Comparison of ENCODE assay signal across 8 cellular contexts in genomic region chr1:89994805-89995594, GRCh38. TPM values are rescaled to one million over a fixed set of nuclear protein-coding genes. Genes with fewer than 3 reads are reported as not detected.
DNase-seq lines count a peak whose midpoint lies in the region; ATAC-seq, FAIRE-seq and TF ChIP-seq lines count a peak whose summit lies in the region.

Gene ZNF326 (plus strand): TSS chr1:89995110. CDS start chr1:89995258, 148 bp downstream.

- POLR2A ChIA-PET in endothelial cell of umbilical vein (lab: Charles Lee) = interaction anchor here (1.0 kb wide), 1 partner anchor 232 kb away, joined by 3 read pairs; no protein-coding TSS in a partner anchor

- H4K20me1 ChIP-seq in OCI-LY1 (ENCODE audit: insufficient read depth, low read length) (no peaks in the 10 kb centered on the region), endothelial cell of umbilical vein (replicated peaks; ENCODE audit: control insufficient read depth, extremely low read depth, insufficient read depth, low read length) (no peaks in the 10 kb centered on the region)

- 0 out of 2 replicates have a peak, but pooled peaks cover 4% of the 10 kb centered on the region for H3F3A ChIP-seq in OCI-LY1 (ENCODE audit: insufficient read depth, low read length)

- dilution Hi-C loops in endothelial cell of umbilical vein (cut with MboI; ENCODE audit: extremely low pct_ligation_motif_present, low sequenced_read_pairs) = no loop called here

- H3K4me3 ChIP-seq in HUES6 (ENCODE audit: low read depth, low read length) = peak within 1 kb of the TSS; percentile 92
- peak within 1 kb of the TSS; percentile 82 for H3K4me3 ChIP-seq in OCI-LY1 (ENCODE audit: low read depth, low read length, poor library complexity, severe bottlenecking)
- peak within 1 kb of the TSS; percentile 89 to 99 (median 98) for H3K4me3 ChIP-seq in endothelial cell of umbilical vein (replicated peaks in 1 of 3; ENCODE audit: insufficient read depth in 1 of 3, low read depth in 1 of 3, low read length in 3 of 3)

- intact Hi-C loops in endothelial cell of umbilical vein (cut with micrococcal nuclease) = loop anchor here (2.0 to 5.0 kb wide), 5 partner anchors 152 to 473 kb away; partner anchors contain the start of genes LRRC8B and LRRC8D

- peaks cover 42% of the 10 kb centered on the region for H3K79me2 ChIP-seq in OCI-LY1 (ENCODE audit: insufficient read depth, low read length)
- peaks cover 50% of the 10 kb centered on the region for H3K79me2 ChIP-seq in endothelial cell of umbilical vein (ENCODE audit: control insufficient read depth, insufficient read depth, low read length)

- peak; percentile 7; the same call in 1 of the 2 replicates for TF ChIP-seq CTCF in OCI-LY1 (IDR thresholded peaks at IDR 0.05; ENCODE audit: low read length)
- no peak for TF ChIP-seq CTCF in endothelial cell of umbilical vein (IDR thresholded peaks at IDR 0.05; ENCODE audit: extremely low read depth in 1 of 2, insufficient read depth in 1 of 2, low read depth in 1 of 2, low read length in 2 of 2)

- H3K9me2 ChIP-seq in OCI-LY1 (ENCODE audit: low read depth, low read length) = no peaks in the 10 kb centered on the region

- H3K36me3 ChIP-seq in HUES6 (ENCODE audit: control insufficient read depth, insufficient read depth, low read length) = peaks cover 21% of the 10 kb centered on the region
- peaks cover 17% of the 10 kb centered on the region; the same call in 1 of the 2 replicates for H3K36me3 ChIP-seq in OCI-LY1 (ENCODE audit: insufficient read depth, low read length)
- H3K36me3 ChIP-seq in endothelial cell of umbilical vein (ENCODE audit: control insufficient read depth in 2 of 2, extremely low read depth in 1 of 2, insufficient read depth in 2 of 2, low read length in 2 of 2) = no peaks in the 10 kb centered on the region

- no TSS peak for BruUV-seq in endothelial cell of umbilical vein (replicated peaks; lab: Mats Ljungman, UMichigan)

- CTCF ChIA-PET in endothelial cell of umbilical vein (lab: Charles Lee) = interaction anchor here (0.5 to 0.9 kb wide), 2 partner anchors 152 to 168 kb away, joined by 3 read pairs; no protein-coding TSS in a partner anchor

- peaks cover 2% of the 10 kb centered on the region for H3K9me1 ChIP-seq in endothelial cell of umbilical vein (replicated peaks; ENCODE audit: control insufficient read depth, extremely low read depth, insufficient read depth, low read length)

- FAIRE-seq in endothelial cell of umbilical vein (lab: Jason Lieb, UNC) = peak; percentile 94

- peak; percentile 99 for DNase-seq in D341Med (ENCODE audit: low spot score)
- peak; percentile 94 for DNase-seq in activated CD8-positive, alpha-beta memory T cell treated with anti-CD3 and anti-CD28 coated beads, Interleukin-2, amount 50 U/mL, for 4 hours
- DNase-seq in endothelial cell of umbilical vein (ENCODE audit: low read depth, low spot score) = peak; percentile 98
- DNase-seq in midbrain (lab: John Stamatoyannopoulos, UW) = peak; percentile 95
- peak; percentile 86 to 87 for DNase-seq in stimulated activated CD8-positive, alpha-beta memory T cell treated with anti-CD3 and anti-CD28 coated beads, Interleukin-2, amount 100 ng/mL, for 1 hour (ENCODE audit: low read depth in 2 of 2)

- H3K9ac ChIP-seq in HUES6 (ENCODE audit: low read length) (peak within 1 kb of the TSS; percentile 97), OCI-LY1 (ENCODE audit: low read length) (peak within 1 kb of the TSS; percentile 85), endothelial cell of umbilical vein (replicated peaks; ENCODE audit: extremely low read depth, insufficient read depth, low read length) (peak within 1 kb of the TSS; percentile 100)

- peak within 1 kb of the TSS; percentile 68 for H3K4me2 ChIP-seq in OCI-LY1 (ENCODE audit: low read length)
- peak within 1 kb of the TSS; percentile 100 for H3K4me2 ChIP-seq in endothelial cell of umbilical vein (ENCODE audit: insufficient read depth, low read length)

- ATAC-seq in GM21423 (IDR thresholded peaks at IDR 0.05; ENCODE audit: unreplicated experiment) = peak; percentile 96

- H3K27ac ChIP-seq in HUES6 (ENCODE audit: low read depth, low read length) (peak within 1 kb of the TSS; percentile 94), OCI-LY1 (ENCODE audit: low read depth, low read length, poor library complexity, severe bottlenecking) (peak within 1 kb of the TSS; percentile 11), endothelial cell of umbilical vein (ENCODE audit: insufficient read depth, low read depth, low read length) (peak within 1 kb of the TSS; percentile 94)

- no peaks in the 10 kb centered on the region for H3K27me3 ChIP-seq in HUES6 (ENCODE audit: control insufficient read depth, insufficient read depth, low read length)
- no peaks in the 10 kb centered on the region for H3K27me3 ChIP-seq in OCI-LY1 (ENCODE audit: insufficient read depth, low read length)
- H3K27me3 ChIP-seq in endothelial cell of umbilical vein (ENCODE audit: control insufficient read depth in 2 of 2, insufficient read depth in 2 of 2, low read length in 2 of 2) = no peaks in the 10 kb centered on the region

- H2AFZ ChIP-seq in OCI-LY1 (ENCODE audit: low read length) (peak within 1 kb of the TSS; percentile 76; the same call in 1 of the 2 replicates), endothelial cell of umbilical vein (ENCODE audit: low read depth, low read length) (peak within 1 kb of the TSS; percentile 94)

- peak; percentile 98 for TF ChIP-seq POLR2A in endothelial cell of umbilical vein (IDR thresholded peaks at IDR 0.05; ENCODE audit: low read depth, low read length)

- H3K4me1 ChIP-seq in HUES6 (ENCODE audit: control insufficient read depth, insufficient read depth, low read length) (peaks cover 38% of the 10 kb centered on the region), OCI-LY1 (ENCODE audit: insufficient read depth, low read length, severe bottlenecking) (peaks cover 40% of the 10 kb centered on the region), endothelial cell of umbilical vein (ENCODE audit: control insufficient read depth, extremely low read depth, insufficient read depth, low read length) (peaks cover 19% of the 10 kb centered on the region)

- H3K9me3 ChIP-seq in HUES6 (ENCODE audit: control insufficient read depth, insufficient read depth, low read depth, low read length) (no peaks in the 10 kb centered on the region), OCI-LY1 (ENCODE audit: low read length) (no peaks in the 10 kb centered on the region), endothelial cell of umbilical vein (replicated peaks; ENCODE audit: control insufficient read depth, insufficient read depth, low read length) (no peaks in the 10 kb centered on the region)

TF ChIP-seq in endothelial cell of umbilical vein, 7 proteins besides CTCF, POLR2A, EP300 and RAD21:
- TF ChIP-seq GATA2 (IDR thresholded peaks at IDR 0.05; ENCODE audit: insufficient read depth, insufficient read length, low read depth, low read length) (no peak), EZH2 (IDR thresholded peaks at IDR 0.05; ENCODE audit: borderline replicate concordance, low read depth, low read length, severe bottlenecking) (no peak), MAX (IDR thresholded peaks at IDR 0.05; ENCODE audit: insufficient read depth, insufficient read length) (no peak), MYC (IDR thresholded peaks at IDR 0.05; ENCODE audit: low read depth, low read length) (no peak), POLR2AphosphoS5 (IDR thresholded peaks at IDR 0.05; ENCODE audit: insufficient read depth, low read depth, low read length) (peak; percentile 94), FOS (IDR thresholded peaks at IDR 0.05; ENCODE audit: borderline replicate concordance, insufficient read depth, low read length) (no peak), JUN (IDR thresholded peaks at IDR 0.05; ENCODE audit: borderline replicate concordance, insufficient read depth, insufficient read length, low read depth) (no peak)

RNA-seq across cellular contexts. Expression of gene ZNF326, which starts in this region (rescaled TPM):
- total RNA-seq in endothelial cell of umbilical vein = 29.7 and 29.9 TPM in 2 replicates
- polyA plus RNA-seq in endothelial cell of umbilical vein = 9.1 and 13.1 TPM in 2 replicates
- polyA plus RNA-seq in endothelial cell of umbilical vein (2011; cell fraction: cytosol; rRNA removed) = 9.3 and 9.6 TPM in 2 replicates
- 28.8 and 41.1 TPM in 2 replicates for polyA plus RNA-seq in endothelial cell of umbilical vein (2011; cell fraction: nucleus; rRNA removed)
- 11.3 and 23.8 TPM in 2 replicates for polyA plus RNA-seq in endothelial cell of umbilical vein (2012)
- polyA minus RNA-seq in endothelial cell of umbilical vein = 22.6 and 25.0 TPM in 2 replicates
- polyA minus RNA-seq in endothelial cell of umbilical vein (2011; cell fraction: cytosol; rRNA and poly(A)+ RNA removed) = 8.5 TPM
- 62.7 and 74.5 TPM in 2 replicates for polyA minus RNA-seq in endothelial cell of umbilical vein (2011; cell fraction: nucleus; rRNA and poly(A)+ RNA removed)

Comparison
In these comparisons a context has a peak if more than half of its experiments do, and no peak if none do; other contexts are left out.
1. Peak in every context shown above with its lines: DNase-seq, ATAC-seq, H3K4me3 ChIP-seq and H3K27ac ChIP-seq.
2. H3K27ac ChIP-seq: peak in every context shown above with its lines; median percentile 94 in HUES6; 94 in endothelial cell of umbilical vein; 11 in OCI-LY1.